8 cellular contexts compared by ENCODE assay signal in the genomic region with DNA sequence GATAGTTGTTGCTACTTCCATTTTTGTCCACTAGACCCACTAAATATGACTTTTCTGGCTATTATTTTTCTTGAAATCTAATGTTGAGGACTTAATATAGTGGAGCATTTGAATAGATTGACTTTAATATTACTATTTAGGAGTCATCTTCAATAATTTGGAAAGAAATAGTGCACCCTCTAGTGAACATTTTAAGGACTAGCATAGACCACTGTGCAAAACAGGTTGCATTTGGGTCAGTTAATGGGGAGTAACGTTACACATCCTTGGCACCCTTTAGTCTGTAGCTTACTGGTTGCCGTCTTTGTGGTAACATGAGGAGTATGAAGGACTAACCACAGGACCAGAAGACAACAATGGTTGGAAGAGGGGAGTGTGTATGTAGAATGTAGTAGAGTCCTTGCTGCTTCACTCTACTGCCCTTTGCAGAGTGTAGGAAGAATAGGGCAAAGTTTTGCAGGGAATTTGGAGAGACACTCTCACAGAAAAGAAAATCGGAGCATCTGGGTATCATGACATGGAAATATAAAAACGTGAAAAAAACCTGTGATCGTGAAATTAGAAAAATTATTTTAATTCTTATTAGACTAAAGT. TPM values are rescaled to one million over a fixed set of nuclear protein-coding genes. Genes with fewer than 3 reads are reported as not detected.
DNase-seq lines count a peak whose midpoint lies in the region; ATAC-seq and TF ChIP-seq lines count a peak whose summit lies in the region.

No MANE protein-coding gene starts in this region.

- no peaks in the 10 kb centered on the region for H3K36me3 ChIP-seq in aorta (ENCODE audit: control insufficient read depth in 1 of 2, insufficient read depth in 2 of 2, low read length in 1 of 2)

- peaks cover 11% of the 10 kb centered on the region for H3K4me1 Mint-ChIP-seq in nephron

- peak; percentile 32 for TF ChIP-seq CTCF in GM12864 (IDR thresholded peaks at IDR 0.05; ENCODE audit: low read depth, low read length, missing control alignments)
- TF ChIP-seq CTCF in NB4 (IDR thresholded peaks at IDR 0.05; ENCODE audit: low read depth, low read length): no peak
- TF ChIP-seq CTCF in nephron (IDR thresholded peaks at IDR 0.05; ENCODE audit: unreplicated experiment in 3 of 3): peak; percentile 42 to 58 (median 54)

- peaks cover 4% of the 10 kb centered on the region for H3K27me3 Mint-ChIP-seq in nephron (ENCODE audit: low read depth)

- TF ChIP-seq POLR2A in NB4 (IDR thresholded peaks at IDR 0.05; ENCODE audit: extremely low read depth, insufficient read length): no peak

- no peak overlapping the region for H3K27ac ChIP-seq in aorta (ENCODE audit: low read depth in 1 of 2, low read length in 2 of 2)

- H3K36me3 Mint-ChIP-seq in nephron (ENCODE audit: low read depth): no peaks in the 10 kb centered on the region

- no peaks in the 10 kb centered on the region for H3K9me3 ChIP-seq in aorta (ENCODE audit: control insufficient read depth, low read length)

- DNase-seq in GM12864 (ENCODE audit: low read depth): no peak
- DNase-seq in NB4 (ENCODE audit: low read depth): peak; percentile 36
- peak; percentile 32 for DNase-seq in dedifferentiated amniotic fluid mesenchymal stem cell (ENCODE audit: extremely low spot score)
- no peak for DNase-seq in aorta
- DNase-seq in NOMO-1 treated with dmso at 0.1 percent for 144 hours (lab: John Stamatoyannopoulos, UW; ENCODE audit: unreplicated experiment): no peak

- H3K9me3 Mint-ChIP-seq in nephron: no peaks in the 10 kb centered on the region

- 51% methylated on average over 5 of the region's 5 CpGs for WGBS in aorta, 2 donors

- no peaks in the 10 kb centered on the region for H3K27me3 ChIP-seq in aorta (ENCODE audit: control insufficient read depth in 1 of 2, insufficient read depth in 2 of 2, low read length in 1 of 2)

- ATAC-seq in GM19397 (IDR thresholded peaks at IDR 0.05; ENCODE audit: unreplicated experiment) (no peak), aorta (ENCODE audit: low FRiP score) (no peak), GM19324 (IDR thresholded peaks at IDR 0.05; ENCODE audit: low FRiP score, unreplicated experiment) (no peak)

- peak overlapping the region in 2 of 3 experiments; percentile 1 to 9 for H3K27ac Mint-ChIP-seq in nephron

- no peaks in the 10 kb centered on the region for H3K4me1 ChIP-seq in aorta (ENCODE audit: control insufficient read depth in 1 of 2, insufficient read depth in 2 of 2, low read length in 2 of 2)

- intact Hi-C loops in aorta (cut with DNase I): loop anchor here (5.0 kb wide), 1 partner anchor 190 kb away; no protein-coding TSS in a partner anchor

- H3K4me3 ChIP-seq in GM12864 (ENCODE audit: low read depth, low read length) (no peak overlapping the region), NB4 (ENCODE audit: low read depth, low read length) (no peak overlapping the region), aorta (ENCODE audit: low read length in 2 of 2) (no peak overlapping the region)

- no peak overlapping the region for H3K4me3 Mint-ChIP-seq in nephron

RNA-seq across cellular contexts. Expression of gene RFPL4B, which starts 25.2 kb away (rescaled TPM):
- total RNA-seq in aorta: under 1 TPM in 1 of 2 donors, not detected in 1; 0.18 TPM
- polyA plus RNA-seq in aorta: not detected

Comparison
In these comparisons a context has a peak if more than half of its experiments do, and no peak if none do; other contexts are left out.
1. DNase-seq: peak in NB4 (single experiment) and dedifferentiated amniotic fluid mesenchymal stem cell (single experiment); none in GM12864 (single experiment), aorta (0 of 2) and NOMO-1 treated with dmso at 0.1 percent for 144 hours (single experiment).